In the genomic region with DNA sequence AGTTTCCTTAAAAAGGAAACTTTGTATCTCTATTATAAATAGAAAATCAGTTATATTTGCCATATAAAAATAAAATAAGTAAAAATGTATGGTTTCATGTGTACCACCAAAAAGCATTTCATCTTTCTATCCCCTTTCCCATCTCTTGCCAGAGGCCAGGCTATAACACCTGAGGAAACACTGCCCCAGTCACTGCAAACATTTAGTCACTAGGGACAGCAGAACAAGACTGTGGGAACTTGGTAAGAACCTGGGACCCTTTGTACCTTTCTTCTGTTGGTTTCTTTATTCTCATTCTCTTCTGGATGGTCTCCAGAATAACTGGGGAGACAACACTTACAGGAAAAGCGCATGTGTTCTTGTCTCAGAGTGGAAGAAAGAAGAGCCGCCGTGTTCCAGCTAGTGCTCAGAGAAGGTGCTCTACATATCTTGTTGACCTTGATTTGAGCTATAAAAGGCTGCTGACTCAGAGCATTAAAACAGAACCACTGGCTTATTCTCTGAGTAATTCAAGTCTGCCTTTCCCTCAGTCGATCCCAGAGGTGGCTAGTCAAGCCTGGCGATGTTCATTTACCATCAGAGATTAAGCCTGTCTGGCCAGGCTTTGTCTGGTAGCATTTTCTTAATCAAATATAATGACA, we compare ENCODE assay signal across 1 cellular context.
TF ChIP-seq lines count a peak whose summit lies in the region.

No MANE protein-coding gene starts in this region.

TF ChIP-seq in IMR-90, 13 proteins besides CTCF, POLR2A, EP300 and RAD21 (continued from another document):
- no peak for TF ChIP-seq SMC3 (IDR thresholded peaks at IDR 0.05; ENCODE audit: low read depth, low read length)
- no peak for TF ChIP-seq FOS (IDR thresholded peaks at IDR 0.05; ENCODE audit: low read depth, low read length)
- no peak for TF ChIP-seq CHD1 (IDR thresholded peaks at IDR 0.05; ENCODE audit: low read depth, low read length)
- no peak for TF ChIP-seq MXI1 (IDR thresholded peaks at IDR 0.05; ENCODE audit: borderline replicate concordance, low read depth, low read length)
